In the genomic region with DNA sequence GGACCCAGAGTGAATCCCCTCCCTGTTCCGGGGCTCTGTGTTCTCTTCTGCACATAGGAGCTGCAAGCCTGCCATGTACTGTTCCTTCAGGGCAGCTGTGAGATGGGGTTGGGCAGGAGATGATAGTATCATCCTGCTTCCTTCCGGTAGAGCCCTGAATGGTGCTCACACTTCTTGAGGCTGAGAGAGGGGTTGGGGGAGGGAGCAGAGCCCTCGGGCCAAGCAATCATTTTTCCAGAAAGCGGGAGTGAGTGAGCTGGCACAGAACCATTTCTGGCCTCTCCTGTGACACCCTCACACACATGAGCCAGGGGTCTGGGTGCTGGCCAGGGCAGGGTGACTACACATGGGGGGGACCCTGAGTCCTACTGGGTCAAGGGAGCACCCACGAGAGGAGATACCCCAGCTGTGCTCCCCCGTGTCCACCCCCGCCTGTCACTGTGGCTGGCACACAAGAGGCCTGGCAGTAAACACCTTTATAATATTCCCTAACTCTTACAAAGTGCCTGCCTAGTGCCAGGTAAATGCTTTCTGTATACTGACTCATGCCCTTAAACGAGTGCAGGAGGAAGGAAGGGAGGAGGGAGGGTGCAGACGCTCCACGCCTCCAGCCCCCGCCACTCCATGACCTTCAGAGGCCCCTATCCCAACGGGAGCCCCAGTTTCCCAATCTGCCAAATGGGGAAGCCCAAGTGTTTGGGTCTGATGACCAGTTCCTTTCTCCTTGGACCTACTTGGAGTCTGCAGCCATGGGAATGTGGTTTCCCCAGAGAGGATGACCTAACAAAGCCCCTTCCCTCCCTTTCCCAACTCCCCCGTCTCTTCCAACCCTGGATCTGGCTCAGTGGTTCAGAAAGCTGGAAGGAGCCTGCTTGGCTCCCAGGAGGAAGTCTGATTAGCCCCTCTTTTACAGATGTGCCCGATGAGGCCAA, we compare ENCODE assay signal across 10 cellular contexts. TPM values are rescaled to one million over a fixed set of nuclear protein-coding genes. Genes with fewer than 3 reads are reported as not detected.
A peak's percentile ranks its signal among the peaks of the same experiment; 100 is the strongest.
DNase-seq lines count a peak whose midpoint lies in the region; ATAC-seq, FAIRE-seq and TF ChIP-seq lines count a peak whose summit lies in the region.
"Had no signal": no experiment of that assay in that cellular context is flagged by ENCODE, and none has a peak within 500 bp of the region (broad histone marks: within the 10 kb centered on the region; RNA-seq: fewer than 3 reads in every experiment).

No MANE protein-coding gene starts in this region.

- no peaks in the 10 kb centered on the region for H3K27me3 ChIP-seq in KMS-11 (ENCODE audit: insufficient read depth, low read depth)
- H3K27me3 ChIP-seq in left ventricle myocardium inferior (ENCODE audit: low read depth) = no peaks in the 10 kb centered on the region
- H3K27me3 ChIP-seq in tibial artery = no peaks in the 10 kb centered on the region

- H3K79me2 ChIP-seq in KMS-11 (ENCODE audit: insufficient read depth, low read depth) = peaks cover 19% of the 10 kb centered on the region; the same call in 1 of the 2 replicates

- DNase-seq in GM19239 (ENCODE audit: insufficient read length, low spot score) = peak; percentile 45
- no peak for DNase-seq in left ventricle myocardium inferior
- no peak for DNase-seq in tibial artery
- no peak for DNase-seq in stimulated activated CD4-positive, alpha-beta T cell treated with anti-CD3 and anti-CD28 coated beads, Interleukin-12 subunit alpha, Interleukin-12 subunit beta, amount 100 ng/mL, for 4 hours
- no peak for DNase-seq in NCI-H1105 (lab: John Stamatoyannopoulos, UW)
- DNase-seq in DMS 273 treated with DMSO at 0.1 percent for 48 hours (lab: John Stamatoyannopoulos, UW) = no peak

- H3K36me3 ChIP-seq in KMS-11 (ENCODE audit: insufficient read depth) = peaks cover 4% of the 10 kb centered on the region; the same call in 1 of the 2 replicates
- peaks cover 34% of the 10 kb centered on the region for H3K36me3 ChIP-seq in left ventricle myocardium inferior
- H3K36me3 ChIP-seq in tibial artery = peaks cover 33 to 88% (median 79%) of the 10 kb centered on the region in 3 donors

- no peak overlapping the region for H3K4me2 ChIP-seq in KMS-11

- intact Hi-C loops in left ventricle myocardium inferior (cut with micrococcal nuclease) (no loop called here), tibial artery (cut with DNase I; ENCODE audit: low total_unique reads) (no loop called here)

- H3K9ac ChIP-seq in KMS-11 = no peak overlapping the region

- no peaks in the 10 kb centered on the region for H4K20me1 ChIP-seq in KMS-11 (ENCODE audit: insufficient read depth)

- H3K27me3 Mint-ChIP-seq in activated T-helper 17 cell treated with anti-CD3 and anti-CD28 coated beads, Interleukin-2, amount 50 U/mL, for 72 hours = no peaks in the 10 kb centered on the region

- H3K9me3 ChIP-seq in left ventricle myocardium inferior (replicated peaks) = no peaks in the 10 kb centered on the region
- H3K9me3 ChIP-seq in tibial artery = no peaks in the 10 kb centered on the region

- no peak overlapping the region for H3K4me3 ChIP-seq in KMS-11 (IDR thresholded peaks at IDR 0.05; ENCODE audit: insufficient read depth, low read depth, low read length)
- no peak overlapping the region for H3K4me3 ChIP-seq in left ventricle myocardium inferior
- no peak overlapping the region for H3K4me3 ChIP-seq in tibial artery

- TF ChIP-seq CTCF in KMS-11 (conservative IDR thresholded peaks at IDR 0.05; ENCODE audit: low read depth, low read length) (no peak), left ventricle myocardium inferior (IDR thresholded peaks at IDR 0.05; ENCODE audit: borderline replicate concordance) (no peak), tibial artery (IDR thresholded peaks at IDR 0.05) (no peak)

- peaks cover 98% of the 10 kb centered on the region for H3K36me3 Mint-ChIP-seq in activated T-helper 17 cell treated with anti-CD3 and anti-CD28 coated beads, Interleukin-2, amount 50 U/mL, for 72 hours (ENCODE audit: low read depth)

- H3K27ac ChIP-seq in KMS-11 = 0 out of 2 replicates have a peak overlapping the region, but pooled peaks have one; percentile 7
- H3K27ac ChIP-seq in left ventricle myocardium inferior (replicated peaks) = peak overlapping the region; percentile 46
- H3K27ac ChIP-seq in tibial artery = peak overlapping the region; percentile 3 to 39

- no peak for FAIRE-seq in GM19239 (lab: Jason Lieb, UNC)
- FAIRE-seq: TTC549 had no signal

- peak overlapping the region; percentile 69 for H3K27ac Mint-ChIP-seq in activated T-helper 17 cell treated with anti-CD3 and anti-CD28 coated beads, Interleukin-2, amount 50 U/mL, for 72 hours

- peak; percentile 61 for ATAC-seq in activated T-helper 17 cell treated with anti-CD3 and anti-CD28 coated beads, Interleukin-2, amount 50 U/mL, for 72 hours (replicated peaks)

- H3K4me1 ChIP-seq in KMS-11 (ENCODE audit: low read depth, poor library complexity, severe bottlenecking) = peaks cover 81% of the 10 kb centered on the region
- H3K4me1 ChIP-seq in left ventricle myocardium inferior = peaks cover 23% of the 10 kb centered on the region
- peaks cover 0 to 14% (median 10%) of the 10 kb centered on the region in 4 donors for H3K4me1 ChIP-seq in tibial artery

- no peaks in the 10 kb centered on the region for H3K9me3 Mint-ChIP-seq in activated T-helper 17 cell treated with anti-CD3 and anti-CD28 coated beads, Interleukin-2, amount 50 U/mL, for 72 hours

- peaks cover 48% of the 10 kb centered on the region for H3K4me1 Mint-ChIP-seq in activated T-helper 17 cell treated with anti-CD3 and anti-CD28 coated beads, Interleukin-2, amount 50 U/mL, for 72 hours

- no peak overlapping the region for H2AFZ ChIP-seq in KMS-11 (ENCODE audit: low read depth)

- H3K4me3 Mint-ChIP-seq in activated T-helper 17 cell treated with anti-CD3 and anti-CD28 coated beads, Interleukin-2, amount 50 U/mL, for 72 hours = peak overlapping the region; percentile 58

RNA-seq across cellular contexts. Expression of a gene that starts 15.5 kb away (rescaled TPM):
- total RNA-seq in activated T-helper 17 cell treated with anti-CD3 and anti-CD28 coated beads, Interleukin-2, amount 50 U/mL, for 72 hours = 100 to 1,000 TPM; 169 to 184 TPM
- total RNA-seq in left ventricle myocardium inferior = 6.3 TPM

RNA-seq across cellular contexts. Expression of a gene that starts 42.6 kb away (rescaled TPM):
- not detected for total RNA-seq in activated T-helper 17 cell treated with anti-CD3 and anti-CD28 coated beads, Interleukin-2, amount 50 U/mL, for 72 hours
- not detected for total RNA-seq in left ventricle myocardium inferior
- total RNA-seq: myocyte had no signal

RNA-seq across cellular contexts. Expression of a gene that starts 49.4 kb away (rescaled TPM):
- not detected for total RNA-seq in activated T-helper 17 cell treated with anti-CD3 and anti-CD28 coated beads, Interleukin-2, amount 50 U/mL, for 72 hours
- total RNA-seq in left ventricle myocardium inferior = not detected
- total RNA-seq: myocyte had no signal

Comparison
In these comparisons a context has a peak if more than half of its experiments do, and no peak if none do; other contexts are left out.
1. RNA of a gene that starts 15.5 kb away (total RNA-seq): 169 to 184 TPM in activated T-helper 17 cell treated with anti-CD3 and anti-CD28 coated beads, Interleukin-2, amount 50 U/mL, for 72 hours; 6.3 TPM in left ventricle myocardium inferior (single experiment); every median in the first group is over 10 times any median in the second.
2. Peak in every context shown above with its lines, with median percentiles within 50 percentile points of each other: H3K27ac ChIP-seq.